9 cellular contexts compared by ENCODE assay signal in the genomic region with DNA sequence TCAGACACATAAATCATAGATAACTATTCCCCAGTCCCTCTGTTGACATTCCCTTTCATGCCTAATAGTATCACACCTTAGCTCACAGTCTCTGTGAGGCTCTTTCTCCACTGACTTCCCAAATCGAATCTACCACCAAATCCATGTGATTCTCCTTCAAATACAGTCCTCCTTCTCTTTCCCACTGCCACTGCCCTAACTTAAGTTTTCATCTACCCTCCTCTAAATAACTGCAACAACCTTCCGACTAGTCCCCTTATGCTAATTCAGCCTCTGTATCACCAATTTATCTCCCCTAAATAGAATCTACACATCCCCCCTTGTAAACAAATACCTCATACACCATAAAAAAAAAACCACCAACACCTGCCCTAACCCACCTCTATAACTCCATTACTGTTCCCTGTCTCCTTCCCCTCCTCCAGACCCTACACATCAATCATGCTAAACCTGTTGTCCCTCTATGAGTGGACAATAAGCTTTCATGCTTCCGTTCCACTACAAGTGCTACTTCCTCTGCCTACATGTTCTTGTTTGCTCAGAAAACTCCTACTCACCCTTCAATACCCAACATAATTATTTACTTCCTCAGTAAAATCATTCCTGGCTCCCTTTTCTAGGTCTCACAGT. TPM values are rescaled to one million over a fixed set of nuclear protein-coding genes. Genes with fewer than 3 reads are reported as not detected.
"Had no signal": no experiment of that assay in that cellular context is flagged by ENCODE, and none has a peak within 500 bp of the region (broad histone marks: within the 10 kb centered on the region; RNA-seq: fewer than 3 reads in every experiment).

No MANE protein-coding gene starts in this region.

- H3K4me3 ChIP-seq: GM23248, HAP-1 had no signal

- H3K27ac Mint-ChIP-seq: HFFc6, IgD-negative memory B cell had no signal

- H3K9me3 Mint-ChIP-seq: HFFc6 had no signal

- DNase-seq: GM23248, GOT3, H7, HFFc6, KG1 had no signal

- H3K27ac ChIP-seq: GM23248 had no signal

- H3K36me3 Mint-ChIP-seq: IgD-negative memory B cell had no signal

- H3K4me3 Mint-ChIP-seq: HFFc6, IgD-negative memory B cell had no signal

- H3K9me3 ChIP-seq: HAP-1 had no signal

- H3K4me1 ChIP-seq: HAP-1 had no signal

- H3K27me3 Mint-ChIP-seq: IgD-negative memory B cell had no signal

- H3K36me3 ChIP-seq: HAP-1 had no signal

RNA-seq across cellular contexts. Expression of a gene that starts 39.0 kb away (rescaled TPM):
- total RNA-seq: GM23248, H4, HT-29 had no signal
